ENCODE assay signal across 25 cellular contexts in genomic region chr14:78667141-78667540, GRCh38.
A peak's percentile ranks its signal among the peaks of the same experiment; 100 is the strongest.
DNase-seq lines count a peak whose midpoint lies in the region; ATAC-seq, FAIRE-seq and TF ChIP-seq lines count a peak whose summit lies in the region.
"Had no signal": no experiment of that assay in that cellular context is flagged by ENCODE, and none has a peak within 500 bp of the region (broad histone marks: within the 10 kb centered on the region; RNA-seq: fewer than 3 reads in every experiment).

No MANE protein-coding gene starts in this region.

- H3K9me3 ChIP-seq in HepG2 (ENCODE audit: low read length) (no peaks in the 10 kb centered on the region), right lobe of liver (no peaks in the 10 kb centered on the region), K562 (replicated peaks; ENCODE audit: control insufficient read depth, insufficient read depth, low read depth, low read length) (no peaks in the 10 kb centered on the region)
- H3K9me3 ChIP-seq: BE2C, BLaER1 had no signal

- H3K4me2 ChIP-seq in HepG2 (ENCODE audit: low read depth, low read length) (no peak overlapping the region), K562 (ENCODE audit: insufficient read depth, low read length) (no peak overlapping the region)
- H3K4me2 ChIP-seq: BLaER1 had no signal

- H3K4me1 ChIP-seq in HepG2 (ENCODE audit: insufficient read depth, low read length): no peaks in the 10 kb centered on the region
- H3K4me1 ChIP-seq in right lobe of liver: no peaks in the 10 kb centered on the region
- H3K4me1 ChIP-seq in K562 (replicated peaks in 1 of 2; ENCODE audit: control insufficient read depth in 2 of 2, insufficient read depth in 2 of 2, low read length in 2 of 2): no peaks in the 10 kb centered on the region
- H3K4me1 ChIP-seq: BE2C, BLaER1 had no signal

- in situ Hi-C loops in HepG2 (cut with HindIII; ENCODE audit: extremely low pct_ligation_motif_present, low pct_unique_long_range_greater_than_20kb): no loop called here
- in situ Hi-C loops in K562 (cut with MboI): no loop called here

- H4K20me1 ChIP-seq in HepG2 (ENCODE audit: insufficient read depth, low read length): no peaks in the 10 kb centered on the region
- H4K20me1 ChIP-seq in K562 (replicated peaks; ENCODE audit: control insufficient read depth, insufficient read depth, low read length): no peaks in the 10 kb centered on the region
- H4K20me1 ChIP-seq: BLaER1 had no signal

- DNase-seq in HepG2 (ENCODE audit: low spot score) (no peak), right lobe of liver (no peak), K562 (ENCODE audit: extremely low read depth in 1 of 4, low spot score in 3 of 4) (no peak)
- DNase-seq: 8988T; ACHN; BE2C; C1 segment of cervical spinal cord; CD4-positive, alpha-beta memory T cell; CD4-positive, CD25-positive, alpha-beta regulatory T cell; CD8-positive, alpha-beta memory T cell; COR-L47; DMS 273 treated with DMSO at 0.1 percent for 48 hours; DMS153; DMS53; DMS79; DND-41; EL; GDM1 had no signal

- TF ChIP-seq CTCF in HepG2 (CRISPR knock-in tag; IDR thresholded peaks at IDR 0.05) (no peak), right lobe of liver (IDR thresholded peaks at IDR 0.05) (no peak), K562 (IDR thresholded peaks at IDR 0.05 in 2 of 3, conservative IDR thresholded peaks at IDR 0.05 in 1 of 3; ENCODE audit: insufficient read depth in 2 of 3, low read depth in 1 of 3, low read length in 3 of 3) (no peak)

- H3K79me2 ChIP-seq in HepG2 (ENCODE audit: insufficient read depth, low read length) (no peaks in the 10 kb centered on the region), K562 (ENCODE audit: control insufficient read depth, insufficient read depth, low read length) (no peaks in the 10 kb centered on the region)

- H2AFZ ChIP-seq in HepG2 (ENCODE audit: low read length) (no peak overlapping the region), K562 (ENCODE audit: low read depth, low read length) (no peak overlapping the region)

- POLR2A ChIA-PET in HepG2 (lab: Yijun Ruan, JAX) (no interaction called here), K562 (lab: Yijun Ruan, JAX) (no interaction called here)

- BruUV-seq in HepG2 (replicated peaks; lab: Mats Ljungman, UMichigan) (no TSS peak), K562 (replicated peaks; lab: Mats Ljungman, UMichigan) (no TSS peak)

- TF ChIP-seq POLR2A in HepG2 (IDR thresholded peaks at IDR 0.05; ENCODE audit: insufficient read depth in 1 of 2, low read depth in 2 of 2, low read length in 2 of 2): no peak
- no peak for TF ChIP-seq POLR2A in right lobe of liver (IDR thresholded peaks at IDR 0.05)
- no peak for TF ChIP-seq POLR2A in K562 (conservative IDR thresholded peaks at IDR 0.05)

- no peak overlapping the region for H3K9ac ChIP-seq in HepG2 (ENCODE audit: insufficient read depth, low read depth, low read length)
- no peak overlapping the region for H3K9ac ChIP-seq in K562 (ENCODE audit: insufficient read depth in 1 of 2, low read depth in 2 of 2, low read length in 2 of 2)
- H3K9ac ChIP-seq: BLaER1 had no signal

- TF ChIP-seq EP300 in HepG2 (IDR thresholded peaks at IDR 0.05; ENCODE audit: low read depth in 2 of 2, low read length in 2 of 2) (no peak), HepG2 (CRISPR knock-in tag; IDR thresholded peaks at IDR 0.05; ENCODE audit: borderline replicate concordance) (no peak), K562 (IDR thresholded peaks at IDR 0.05; ENCODE audit: low read length) (no peak)

- CTCF ChIA-PET in HepG2 (lab: Yijun Ruan, JAX; ENCODE audit: low intra/inter-chr PET ratio, low total read pairs): no interaction called here
- CTCF ChIA-PET in K562 (lab: Yijun Ruan, JAX; ENCODE audit: low intra/inter-chr PET ratio): no interaction called here

- no peak for TF ChIP-seq RAD21 in HepG2 (CRISPR knock-in tag; IDR thresholded peaks at IDR 0.05)
- no peak for TF ChIP-seq RAD21 in K562 (CRISPR knock-in tag; conservative IDR thresholded peaks at IDR 0.05 in 1 of 2, IDR thresholded peaks at IDR 0.05 in 1 of 2)

- no peak overlapping the region for H3K4me3 ChIP-seq in HepG2 (replicated peaks in 1 of 3; ENCODE audit: insufficient read depth in 1 of 3, low read depth in 2 of 3, low read length in 3 of 3)
- no peak overlapping the region for H3K4me3 ChIP-seq in right lobe of liver
- H3K4me3 ChIP-seq in K562: no peak overlapping the region
- H3K4me3 ChIP-seq: BLaER1, GM12878 had no signal

- FAIRE-seq in HepG2 (lab: Jason Lieb, UNC): no peak
- no peak for FAIRE-seq in K562 (lab: Jason Lieb, UNC)
- FAIRE-seq: A204.1, GM12878, GM12892, GM18507 had no signal

- no peaks in the 10 kb centered on the region for H3K9me1 ChIP-seq in K562 (ENCODE audit: control insufficient read depth, insufficient read depth, low read length)

- H3K27me3 ChIP-seq in HepG2 (ENCODE audit: control insufficient read depth in 1 of 2, insufficient read depth in 2 of 2, low read length in 2 of 2) (no peaks in the 10 kb centered on the region), right lobe of liver (no peaks in the 10 kb centered on the region), K562 (ENCODE audit: control insufficient read depth in 2 of 2, insufficient read depth in 2 of 2, low read length in 2 of 2) (no peaks in the 10 kb centered on the region)
- H3K27me3 ChIP-seq: BE2C, BLaER1 had no signal

- ATAC-seq in HepG2: no peak
- no peak for ATAC-seq in right lobe of liver
- ATAC-seq in K562: no peak
- ATAC-seq in HG02642 (IDR thresholded peaks at IDR 0.05; ENCODE audit: poor library complexity, unreplicated experiment): no peak
- ATAC-seq in HG03442 (IDR thresholded peaks at IDR 0.05; ENCODE audit: unreplicated experiment): no peak
- ATAC-seq: GM12878 had no signal

- intact Hi-C loops in HepG2 (cut with micrococcal nuclease; ENCODE audit: unreplicated experiment) (no loop called here), right lobe of liver (cut with DNase I) (no loop called here), K562 (cut with micrococcal nuclease) (no loop called here)

- no peaks in the 10 kb centered on the region for H3K36me3 ChIP-seq in HepG2 (replicated peaks in 1 of 2; ENCODE audit: control insufficient read depth in 1 of 2, insufficient read depth in 2 of 2, low read length in 2 of 2)
- H3K36me3 ChIP-seq in right lobe of liver: no peaks in the 10 kb centered on the region
- no peaks in the 10 kb centered on the region for H3K36me3 ChIP-seq in K562 (ENCODE audit: control insufficient read depth, insufficient read depth, low read length)
- H3K36me3 ChIP-seq: BE2C, BLaER1 had no signal

- H3K27ac ChIP-seq in HepG2 (ENCODE audit: extremely low read length, insufficient read depth, low read length): no peak overlapping the region
- H3K27ac ChIP-seq in right lobe of liver: no peak overlapping the region
- no peak overlapping the region for H3K27ac ChIP-seq in K562 (ENCODE audit: extremely low read depth, low read depth, low read length)
- H3K27ac ChIP-seq: BLaER1 had no signal

- WGBS in HepG2 (ENCODE audit: low lambda C conversion rate): 3% methylated on average over 1 of the region's 1 CpG
- WGBS in right lobe of liver (ENCODE audit: insufficient coverage, low coverage, low lambda C conversion rate, missing lambda C conversion rate): 32% methylated on average over 1 of the region's 1 CpG
- 0% methylated on average over 1 of the region's 1 CpG for WGBS in K562 (ENCODE audit: insufficient coverage, low coverage, missing lambda C conversion rate)

TF ChIP-seq in HepG2, 621 proteins besides CTCF, POLR2A, EP300 and RAD21 (continues in another document):
- TF ChIP-seq SIX4 (CRISPR knock-in tag; IDR thresholded peaks at IDR 0.05) (no peak), CEBPB (IDR thresholded peaks at IDR 0.05; ENCODE audit: borderline replicate concordance, low read depth, low read length) (peak; percentile 26; the same call in 1 of the 2 replicates), ZNF569 (CRISPR knock-in tag; IDR thresholded peaks at IDR 0.05; ENCODE audit: borderline replicate concordance) (no peak), ZNF510 (CRISPR knock-in tag; IDR thresholded peaks at IDR 0.05; ENCODE audit: low read depth) (no peak), ATF7 (IDR thresholded peaks at IDR 0.05) (0 out of 2 replicates have a peak, but pooled peaks have one; percentile 2), ATF7 (CRISPR knock-in tag; IDR thresholded peaks at IDR 0.05) (no peak), ZNF615 (CRISPR knock-in tag; IDR thresholded peaks at IDR 0.05; ENCODE audit: borderline replicate concordance) (no peak), DBP (CRISPR knock-in tag; IDR thresholded peaks at IDR 0.05; ENCODE audit: not compliant biosample characterization) (no peak), ZNF251 (CRISPR knock-in tag; IDR thresholded peaks at IDR 0.05) (no peak), RBM22 (optimal IDR thresholded peaks at IDR 0.05; ENCODE audit: low read length) (no peak), ZNF792 (CRISPR knock-in tag; IDR thresholded peaks at IDR 0.05) (no peak)

TF ChIP-seq in K562, 482 proteins besides CTCF, POLR2A, EP300 and RAD21:
- TF ChIP-seq ZNF583 (CRISPR knock-in tag; IDR thresholded peaks at IDR 0.05) (no peak), ATF3 (IDR thresholded peaks at IDR 0.05) (peak; percentile 24; the same call in 1 of the 2 replicates), ATF3 (CRISPR knock-in tag; conservative IDR thresholded peaks at IDR 0.05) (no peak), CEBPG (CRISPR knock-in tag; IDR thresholded peaks at IDR 0.05) (no peak), CEBPG (tag; conservative IDR thresholded peaks at IDR 0.05 in 1 of 2, IDR thresholded peaks at IDR 0.05 in 1 of 2) (peak in 1 of 2 experiments; percentile 53; a peak in 2 of 4 replicates)
TF ChIP-seq in K562: peak in this region for 2.

Comparison
In these comparisons a context has a peak if more than half of its experiments do, and no peak if none do; other contexts are left out.
1. Of the 241 proteins assayed by ChIP-seq in both HepG2 and K562: peak only in HepG2: CEBPB; only in K562: none; in both: none; in neither: 237; mixed calls (peak in some experiments, not most) for 3.